Comparison of ENCODE assay signal across 8 cellular contexts in genomic region chr2:159712929-159713575, GRCh38. TPM values are rescaled to one million over a fixed set of nuclear protein-coding genes. Genes with fewer than 3 reads are reported as not detected.
DNase-seq lines count a peak whose midpoint lies in the region; ATAC-seq and TF ChIP-seq lines count a peak whose summit lies in the region.

No MANE protein-coding gene starts in this region.

- H3K27me3 ChIP-seq in fibroblast of lung (ENCODE audit: control insufficient read depth, insufficient read depth, low read length) = no peaks in the 10 kb centered on the region
- no peaks in the 10 kb centered on the region for H3K27me3 ChIP-seq in neuron (ENCODE audit: insufficient read depth, low read length)

- H3K4me3 ChIP-seq in fibroblast of lung (replicated peaks in 1 of 4; ENCODE audit: control extremely low read depth in 1 of 4, insufficient read depth in 1 of 4, low read depth in 3 of 4, low read length in 4 of 4) = peak overlapping the region; percentile 92 to 99 (median 98)
- H3K4me3 ChIP-seq in neuron (ENCODE audit: low read length) = peak overlapping the region; percentile 100

- ATAC-seq in HG02938 (IDR thresholded peaks at IDR 0.05; ENCODE audit: unreplicated experiment) (peak; percentile 11), SK-N-SH treated with all-trans-retinoic acid at 6 μM for 48 hours (peak; percentile 29)

- peaks cover 14% of the 10 kb centered on the region for H4K20me1 ChIP-seq in fibroblast of lung (ENCODE audit: control insufficient read depth, extremely low read depth, insufficient read depth, low read length)

- peak overlapping the region; percentile 99 for H3K27ac ChIP-seq in fibroblast of lung (ENCODE audit: insufficient read depth, low read length)

- peak overlapping the region; percentile 97 for H3K4me2 ChIP-seq in fibroblast of lung (ENCODE audit: extremely low read depth, insufficient read depth, low read length)

- H3K36me3 ChIP-seq in fibroblast of lung (ENCODE audit: control insufficient read depth, insufficient read depth, low read length) (peaks cover 3% of the 10 kb centered on the region), neuron (ENCODE audit: insufficient read depth, low read length) (peaks cover 28% of the 10 kb centered on the region)

- H2AFZ ChIP-seq in fibroblast of lung (ENCODE audit: low read length) (no peak overlapping the region), neuron (ENCODE audit: low read depth, low read length) (peak overlapping the region; percentile 82)

- no peak for TF ChIP-seq CTCF in fibroblast of lung (conservative IDR thresholded peaks at IDR 0.05 in 1 of 2, IDR thresholded peaks at IDR 0.05 in 1 of 2; ENCODE audit: low read depth in 1 of 2, low read length in 2 of 2)

- DNase-seq in SIG-M5 treated with dmso at 0.1 percent for 504 hours (lab: John Stamatoyannopoulos, UW; ENCODE audit: unreplicated experiment) = peak; percentile 38
- no peak for DNase-seq in SIG-M5 (lab: John Stamatoyannopoulos, UW)
- peak; percentile 19 to 24 for DNase-seq in fibroblast of lung (ENCODE audit: low read depth in 2 of 2)
- no peak for DNase-seq in GDM1 (lab: John Stamatoyannopoulos, UW)
- no peak for DNase-seq in NK-92 (lab: John Stamatoyannopoulos, UW; ENCODE audit: unreplicated experiment)

- no peaks in the 10 kb centered on the region for H3K9me3 ChIP-seq in fibroblast of lung (ENCODE audit: control insufficient read depth, insufficient read depth, low read depth, low read length)
- H3K9me3 ChIP-seq in neuron (ENCODE audit: low read length) = no peaks in the 10 kb centered on the region

- peak overlapping the region; percentile 100 for H3K9ac ChIP-seq in fibroblast of lung (ENCODE audit: insufficient read depth, low read length)

- peaks cover 58% of the 10 kb centered on the region for H3K79me2 ChIP-seq in fibroblast of lung (ENCODE audit: control insufficient read depth, insufficient read depth, low read length)

- peaks cover 3% of the 10 kb centered on the region for H3K4me1 ChIP-seq in fibroblast of lung (ENCODE audit: control insufficient read depth, extremely low read depth, insufficient read depth, low read length)
- H3K4me1 ChIP-seq in neuron (ENCODE audit: insufficient read depth, low read length) = peaks cover 5% of the 10 kb centered on the region

TF ChIP-seq in SK-N-SH treated with all-trans-retinoic acid at 6 μM for 48 hours, 23 proteins besides CTCF, POLR2A, EP300 and RAD21:
- TF ChIP-seq ARNTL (CRISPR knock-in tag; IDR thresholded peaks at IDR 0.05; ENCODE audit: borderline replicate concordance, low read depth) (no peak), GLIS3 (CRISPR knock-in tag; IDR thresholded peaks at IDR 0.05) (no peak), ZNF565 (CRISPR knock-in tag; conservative IDR thresholded peaks at IDR 0.05; ENCODE audit: low read depth) (no peak), BACH2 (CRISPR knock-in tag; IDR thresholded peaks at IDR 0.05; ENCODE audit: borderline replicate concordance) (no peak), ESRRG (CRISPR knock-in tag; IDR thresholded peaks at IDR 0.05) (no peak), ZFP30 (CRISPR knock-in tag; IDR thresholded peaks at IDR 0.05) (no peak), POU6F1 (CRISPR knock-in tag; IDR thresholded peaks at IDR 0.05; ENCODE audit: borderline replicate concordance, low read depth) (no peak), RARB (CRISPR knock-in tag; IDR thresholded peaks at IDR 0.05) (no peak), TSHZ2 (CRISPR knock-in tag; IDR thresholded peaks at IDR 0.05) (no peak), TCF4 (CRISPR knock-in tag; IDR thresholded peaks at IDR 0.05; ENCODE audit: borderline replicate concordance) (no peak), ZC3H10 (CRISPR knock-in tag; IDR thresholded peaks at IDR 0.05) (no peak), ZNF8 (CRISPR knock-in tag; IDR thresholded peaks at IDR 0.05) (no peak)

RNA-seq across cellular contexts. Expression of gene MARCHF7, which starts 0.7 kb away (rescaled TPM):
- 90.1 and 97.1 TPM in 2 replicates for total RNA-seq in fibroblast of lung
- 60.4 and 65.6 TPM in 2 replicates for polyA plus RNA-seq in fibroblast of lung
- 50.7 and 52.6 TPM in 2 replicates for polyA plus RNA-seq in fibroblast of lung (2012)
- polyA minus RNA-seq in fibroblast of lung (ENCODE audit: low replicate concordance) = 5.3 and 7.3 TPM in 2 replicates

Comparison
In these comparisons a context has a peak if more than half of its experiments do, and no peak if none do; other contexts are left out.
1. DNase-seq: peak in SIG-M5 treated with dmso at 0.1 percent for 504 hours (single experiment) and fibroblast of lung (2 of 2); none in SIG-M5 (single experiment), GDM1 (single experiment) and NK-92 (single experiment).